ENCODE assay signal across 26 cellular contexts in the genomic region with DNA sequence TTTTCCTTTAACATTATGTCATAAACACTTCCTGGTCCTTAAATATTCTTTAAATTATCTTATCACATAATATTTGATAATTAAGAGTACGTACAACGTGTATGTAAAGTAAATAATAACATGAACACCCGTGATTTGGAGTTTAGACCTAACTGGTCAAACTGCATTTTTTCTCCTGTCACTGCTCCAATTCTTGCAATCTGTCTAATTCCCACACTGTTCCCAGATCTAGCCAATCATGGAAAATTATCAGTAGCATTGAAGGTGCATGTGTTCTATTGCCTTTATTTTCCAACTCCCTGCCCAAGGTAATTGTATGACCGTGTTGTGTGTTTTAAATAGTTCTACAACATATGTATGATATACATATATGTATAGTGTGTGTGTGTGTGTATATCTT. TPM values are rescaled to one million over a fixed set of nuclear protein-coding genes. Genes with fewer than 3 reads are reported as not detected.
"Had no signal": no experiment of that assay in that cellular context is flagged by ENCODE, and none has a peak within 500 bp of the region (broad histone marks: within the 10 kb centered on the region; RNA-seq: fewer than 3 reads in every experiment).

No MANE protein-coding gene starts in this region.

- H3K27me3 ChIP-seq: SJSA1 had no signal

- H3K27ac ChIP-seq: SJSA1, SK-N-MC had no signal

- DNase-seq: IMR-90, Karpas-422, KG1, MM.1S, NCI-H1092 treated with DMSO at 0.1 percent for 48 hours, NCI-H1436, NCI-H187, NCI-H2029, NCI-H2081 treated with DMSO at 0.1 percent for 48 hours, NCI-H2171, NCI-H226, NCI-H446, NCI-H510A, NCI-H524 treated with DMSO at 0.1 percent for 48 hours, NCI-H69, NCI-H774, Right ventricle myocardium superior, RPMI8226, SIG-M5 had no signal

- H3K4me1 ChIP-seq: SJSA1 had no signal

- H3K4me3 ChIP-seq: SJSA1, SK-N-MC had no signal

- H3K36me3 ChIP-seq: SJSA1 had no signal

- FAIRE-seq: HepG2, RCC 7860 had no signal

- H3K9me3 ChIP-seq: SJSA1 had no signal

- ATAC-seq: HepG2 had no signal

RNA-seq across cellular contexts. Expression of gene PM20D1, which starts 2.1 kb away (rescaled TPM):
- total RNA-seq: HepG2, HT1080, IMR-90, M059J, OCI-LY7, SJSA1 had no signal
- polyA plus RNA-seq: HepG2, IMR-90 had no signal
